In the genomic region with DNA sequence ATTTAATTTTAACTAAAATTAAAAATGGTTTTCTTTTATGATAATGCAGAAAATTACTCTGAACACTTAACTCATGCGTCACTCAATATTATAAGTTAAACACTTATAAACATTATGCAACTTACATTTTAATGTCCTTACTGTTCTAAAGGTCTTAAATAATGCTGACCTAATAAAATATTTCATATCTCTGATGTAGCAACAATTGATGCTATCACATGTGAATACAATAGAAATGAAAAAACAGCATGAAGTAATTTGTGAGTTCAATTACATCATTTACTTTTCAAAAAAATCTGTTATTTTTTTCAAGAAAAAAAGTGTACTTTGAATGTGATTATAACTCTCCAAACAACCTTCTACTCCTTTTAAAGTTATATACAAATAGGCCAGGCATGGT, we compare ENCODE assay signal across 23 cellular contexts.
"Had no signal": no experiment of that assay in that cellular context is flagged by ENCODE, and none has a peak within 500 bp of the region (broad histone marks: within the 10 kb centered on the region; RNA-seq: fewer than 3 reads in every experiment).

No MANE protein-coding gene starts in this region.

- H3K4me3 ChIP-seq: cardiac muscle cell, Peyer's patch, SJCRH30 had no signal

- DNase-seq: activated B cell treated with CpG ODN at 0.5 μM for 24 hours; activated CD4-positive, alpha-beta memory T cell treated with anti-CD3 and anti-CD28 coated beads, Interleukin-2, amount 10 ng/mL, durations not matched to agents 7 days and 5 days; activated CD4-positive, alpha-beta T cell treated with anti-CD3 and anti-CD28 coated beads for 1 hour; activated CD4-positive, alpha-beta T cell treated with anti-CD3 and anti-CD28 coated beads, Interleukin-2, amount 50 U/mL, for 1 hour; activated gamma-delta T cell; activated naive CD4-positive, alpha-beta T cell treated with anti-CD3 and anti-CD28 coated beads for 36 hours; activated T-cell treated with anti-CD3 and anti-CD28 coated beads for 4 hours; activated T-cell treated with anti-CD3 and anti-CD28 coated beads, Interleukin-2, amount 50 U/mL, for 48 hours; brain microvascular endothelial cell; NCI-H1092; NCI-H1417 treated with DMSO at 0.1 percent for 48 hours; NCI-H1694 treated with DMSO at 0.1 percent for 48 hours; NCI-H2029 treated with DMSO at 0.1 percent for 48 hours; NCI-H510A treated with DMSO at 0.1 percent for 48 hours; NCI-H69; NK-92 treated with Interleukin-12 subunit alpha and Interleukin-12 subunit beta, amount 100 ng/mL, for 24 hours; Peyer's patch; Right ventricle myocardium superior; SJCRH30 had no signal

- H3K27me3 ChIP-seq: brain microvascular endothelial cell, cardiac muscle cell, Peyer's patch, SJCRH30 had no signal

- ATAC-seq: activated T-helper 17 cell treated with anti-CD3 and anti-CD28 coated beads, Interleukin-2, amount 50 U/mL, for 72 hours had no signal

- H3K36me3 ChIP-seq: brain microvascular endothelial cell, cardiac muscle cell, Peyer's patch, SJCRH30 had no signal

- H3K4me1 ChIP-seq: Peyer's patch, SJCRH30 had no signal

- H3K4me2 ChIP-seq: KMS-11 had no signal

- H3K27ac ChIP-seq: brain microvascular endothelial cell, cardiac muscle cell, KMS-11, Peyer's patch, RWPE1, SJCRH30 had no signal

- H3K9ac ChIP-seq: KMS-11 had no signal

- H3K9me3 ChIP-seq: Peyer's patch, SJCRH30 had no signal
